ENCODE assay signal across 1 cellular context in the genomic region with DNA sequence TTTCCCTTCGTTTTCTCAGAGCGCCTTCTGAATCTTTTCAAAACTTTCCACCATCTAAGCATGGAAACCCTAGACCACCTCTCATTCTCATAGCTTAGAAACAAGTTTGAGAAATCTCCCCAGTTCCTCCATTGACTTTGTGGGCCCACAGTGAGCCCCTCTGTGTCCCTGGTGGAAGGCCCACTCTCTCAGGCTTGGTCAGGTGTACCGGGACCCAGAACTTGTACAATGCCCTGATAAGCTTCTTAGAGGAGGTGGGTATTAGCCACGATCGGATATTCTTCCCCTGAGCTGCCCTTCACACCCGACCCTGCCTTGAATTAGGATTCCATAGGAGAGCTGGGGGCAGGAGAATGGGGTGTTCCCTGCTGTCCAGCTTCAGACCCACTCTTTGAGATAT.
TF ChIP-seq lines count a peak whose summit lies in the region.

A gene (plus strand): TSS at position 301 of the 400 bp plus-strand sequence. CDS start 2,143 bp downstream, outside the sequence.

TF ChIP-seq in HCT116, 20 proteins besides CTCF, POLR2A, EP300 and RAD21:
- TF ChIP-seq TCF7L2 (IDR thresholded peaks at IDR 0.05; ENCODE audit: borderline replicate concordance, extremely low read depth, insufficient read depth, insufficient read length): no peak
- no peak for TF ChIP-seq ZNF274 (IDR thresholded peaks at IDR 0.05; ENCODE audit: low read depth, low read length)
- TF ChIP-seq, protein P1, sequence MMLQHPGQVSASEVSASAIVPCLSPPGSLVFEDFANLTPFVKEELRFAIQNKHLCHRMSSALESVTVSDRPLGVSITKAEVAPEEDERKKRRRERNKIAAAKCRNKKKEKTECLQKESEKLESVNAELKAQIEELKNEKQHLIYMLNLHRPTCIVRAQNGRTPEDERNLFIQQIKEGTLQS (IDR thresholded peaks at IDR 0.05): no peak
- no peak for TF ChIP-seq ELF1 (IDR thresholded peaks at IDR 0.05; ENCODE audit: borderline replicate concordance, low read depth)
